ENCODE assay signal across 29 cellular contexts in genomic region chr21:35268817-35269216, GRCh38.
"Had no signal": no experiment of that assay in that cellular context is flagged by ENCODE, and none has a peak within 500 bp of the region (broad histone marks: within the 10 kb centered on the region; RNA-seq: fewer than 3 reads in every experiment).

No MANE protein-coding gene starts in this region.

- H3K36me3 ChIP-seq: neural progenitor cell, ovary, right lobe of liver, sigmoid colon, suprapubic skin, tibial nerve, upper lobe of left lung, vagina had no signal

- H3K4me1 Mint-ChIP-seq: neural progenitor cell; stimulated activated memory B cell treated with anti-CD40 and anti-IgM and Interleukin-4, amounts not matched to agents 10 μg/mL and 1 μg/mL and 100 μg/mL, for 72 hours; stimulated activated naive CD8-positive, alpha-beta T cell treated with anti-CD3 and anti-CD28 coated beads, Interleukin-15, amount 100 ng/mL, for 72 hours had no signal

- H3K27ac ChIP-seq: neural progenitor cell, ovary, parathyroid adenoma, psoas muscle, right lobe of liver, sigmoid colon, suprapubic skin, testis, tibial nerve, upper lobe of left lung, vagina had no signal

- ATAC-seq: natural killer cell; psoas muscle; right cardiac atrium; right lobe of liver; stimulated activated memory B cell treated with anti-CD40 and anti-IgM and Interleukin-4, amounts not matched to agents 10 μg/mL and 1 μg/mL and 100 μg/mL, for 72 hours; stimulated activated naive CD8-positive, alpha-beta T cell treated with anti-CD3 and anti-CD28 coated beads, Interleukin-15, amount 100 ng/mL, for 72 hours; stimulated activated naive CD8-positive, alpha-beta T cell treated with anti-CD3 and anti-CD28 coated beads, Interleukin-15, Interleukin-2, amounts not matched to agents 100 U/mL and 50 U/mL, for 24 hours had no signal

- H3K27me3 ChIP-seq: neural progenitor cell, ovary, right lobe of liver, sigmoid colon, suprapubic skin, testis, tibial nerve, upper lobe of left lung, vagina had no signal

- H3K79me2 ChIP-seq: parathyroid adenoma had no signal

- H3K9ac ChIP-seq: neural progenitor cell, parathyroid adenoma had no signal

- H3K27me3 Mint-ChIP-seq: progenitor cell of endocrine pancreas; stimulated activated memory B cell treated with anti-CD40 and anti-IgM and Interleukin-4, amounts not matched to agents 10 μg/mL and 1 μg/mL and 100 μg/mL, for 72 hours; stimulated activated naive CD8-positive, alpha-beta T cell treated with anti-CD3 and anti-CD28 coated beads, Interleukin-15, amount 100 ng/mL, for 72 hours had no signal

- H3K4me3 Mint-ChIP-seq: natural killer cell; nephron; neural progenitor cell; stimulated activated memory B cell treated with anti-CD40 and anti-IgM and Interleukin-4, amounts not matched to agents 10 μg/mL and 1 μg/mL and 100 μg/mL, for 72 hours; stimulated activated naive CD8-positive, alpha-beta T cell treated with anti-CD3 and anti-CD28 coated beads, Interleukin-15, amount 100 ng/mL, for 72 hours had no signal

- DNase-seq: natural killer cell; occipital lobe; ovary; posterior cingulate gyrus; psoas muscle; right cardiac atrium; right lobe of liver; sigmoid colon; small intestine; stimulated activated CD4-positive, alpha-beta T cell treated with anti-CD3 and anti-CD28 coated beads, Interleukin-15, amount 100 ng/mL, for 24 hours; stimulated activated CD4-positive, alpha-beta T cell treated with anti-CD3 and anti-CD28 coated beads, Interleukin-2, amount 100 ng/mL, for 24 hours; stimulated activated CD4-positive, alpha-beta T cell treated with anti-CD3 and anti-CD28 coated beads, Interleukin-2, amount 100 ng/mL, for 48 hours; stimulated activated CD4-positive, alpha-beta T cell treated with anti-CD3 and anti-CD28 coated beads, Interleukin-4, amount 100 ng/mL, for 24 hours; stimulated activated naive CD4-positive, alpha-beta T cell; stimulated activated naive CD8-positive, alpha-beta T cell treated with anti-CD3 and anti-CD28 coated beads, Interleukin-15, amount 100 ng/mL, for 72 hours; stimulated activated naive CD8-positive, alpha-beta T cell treated with anti-CD3 and anti-CD28 coated beads, Interleukin-15, Interleukin-2, amounts not matched to agents 100 U/mL and 50 U/mL, for 24 hours; substantia nigra; testis; trophoblast cell; upper lobe of left lung had no signal

- H3K9me3 Mint-ChIP-seq: natural killer cell had no signal

- H2AFZ ChIP-seq: neural progenitor cell, parathyroid adenoma had no signal

- H3K4me2 ChIP-seq: neural progenitor cell had no signal

- H3K9me3 ChIP-seq: ovary, psoas muscle, right lobe of liver, sigmoid colon, suprapubic skin, testis, tibial nerve, upper lobe of left lung, vagina had no signal

- H3K4me3 ChIP-seq: neural progenitor cell, ovary, psoas muscle, right lobe of liver, sigmoid colon, suprapubic skin, testis, tibial nerve, upper lobe of left lung, vagina had no signal

- H3K4me1 ChIP-seq: neural progenitor cell, parathyroid adenoma, psoas muscle, right lobe of liver, sigmoid colon, suprapubic skin, testis, tibial nerve, upper lobe of left lung, vagina had no signal

- FAIRE-seq: small intestine, urothelium cell line had no signal

- H3K27ac Mint-ChIP-seq: natural killer cell; nephron; neural progenitor cell; progenitor cell of endocrine pancreas; stimulated activated memory B cell treated with anti-CD40 and anti-IgM and Interleukin-4, amounts not matched to agents 10 μg/mL and 1 μg/mL and 100 μg/mL, for 72 hours; stimulated activated naive CD8-positive, alpha-beta T cell treated with anti-CD3 and anti-CD28 coated beads, Interleukin-15, amount 100 ng/mL, for 72 hours had no signal

- H3K36me3 Mint-ChIP-seq: natural killer cell; neural progenitor cell; stimulated activated memory B cell treated with anti-CD40 and anti-IgM and Interleukin-4, amounts not matched to agents 10 μg/mL and 1 μg/mL and 100 μg/mL, for 72 hours had no signal
